In the genomic region with DNA sequence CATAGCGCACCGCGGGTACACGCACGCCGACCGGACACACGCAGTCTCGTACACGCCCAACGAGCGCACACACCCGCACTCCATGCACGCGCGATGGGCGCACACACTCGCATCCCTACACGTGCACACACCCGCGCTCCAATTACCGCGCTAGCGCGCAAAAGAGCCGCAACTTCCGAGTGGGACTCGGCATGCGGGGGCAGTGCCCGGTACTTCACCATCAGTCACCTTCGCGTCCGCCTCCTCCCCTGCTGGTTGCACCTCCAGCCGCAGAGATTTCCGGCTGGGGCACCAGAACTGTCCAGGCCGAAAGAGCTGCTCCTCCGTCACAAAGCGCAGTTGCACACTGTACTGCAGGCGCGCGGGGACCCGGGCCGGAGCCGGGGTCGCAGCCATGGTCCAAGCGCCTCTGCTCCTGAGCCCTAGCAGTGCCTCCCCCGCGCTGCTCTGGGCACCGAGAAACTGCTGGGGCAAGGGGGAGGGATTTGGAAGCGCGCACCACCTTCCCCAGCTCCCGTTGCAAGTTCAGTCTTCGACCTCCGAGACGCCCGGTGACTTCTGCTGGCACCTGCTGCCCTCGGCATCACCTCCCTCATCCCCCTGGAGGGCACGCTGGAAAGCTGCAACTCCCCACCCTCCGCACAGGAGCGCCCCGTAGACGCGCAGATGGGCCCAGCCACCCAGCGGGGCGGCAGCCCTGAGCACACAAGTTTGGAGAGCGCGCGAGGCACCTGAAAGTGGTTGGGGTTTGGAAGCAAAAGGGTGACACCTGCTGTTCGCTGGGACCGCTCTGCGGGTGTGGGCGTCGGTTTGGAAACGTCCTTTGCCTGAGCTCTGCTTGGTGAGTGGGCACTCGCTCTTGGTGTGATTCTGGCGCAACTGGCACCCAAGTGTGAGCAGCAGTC, we compare ENCODE assay signal across 8 cellular contexts.
DNase-seq lines count a peak whose midpoint lies in the region; ATAC-seq and TF ChIP-seq lines count a peak whose summit lies in the region.

No MANE protein-coding gene starts in this region.

- no peaks in the 10 kb centered on the region for H3K36me3 ChIP-seq in aorta (ENCODE audit: control insufficient read depth in 1 of 2, insufficient read depth in 2 of 2, low read length in 1 of 2)

- no peak overlapping the region for H3K27ac Mint-ChIP-seq in CD14-positive monocyte
- no peak overlapping the region for H3K27ac Mint-ChIP-seq in WTC11
- no peak overlapping the region for H3K27ac Mint-ChIP-seq in neural crest cell (ENCODE audit: unreplicated experiment)

- H3K27ac ChIP-seq in epithelial cell of prostate (no peak overlapping the region), aorta (ENCODE audit: low read depth in 1 of 2, low read length in 2 of 2) (no peak overlapping the region)

- H3K36me3 Mint-ChIP-seq in CD14-positive monocyte (no peaks in the 10 kb centered on the region), WTC11 (no peaks in the 10 kb centered on the region), neural crest cell (ENCODE audit: low read depth) (no peaks in the 10 kb centered on the region)

- peak; percentile 51 for ATAC-seq in GM19467 (IDR thresholded peaks at IDR 0.05; ENCODE audit: unreplicated experiment)
- ATAC-seq in WTC11: peak; percentile 91
- peak; percentile 39 for ATAC-seq in aorta (ENCODE audit: low FRiP score)
- ATAC-seq in HG03378 (IDR thresholded peaks at IDR 0.05; ENCODE audit: unreplicated experiment): no peak

- H3K4me3 ChIP-seq in NB4 (ENCODE audit: low read depth, low read length): no peak overlapping the region
- H3K4me3 ChIP-seq in aorta (ENCODE audit: low read length in 2 of 2): no peak overlapping the region

- H3K4me3 Mint-ChIP-seq in CD14-positive monocyte (peak overlapping the region; percentile 1 to 90), WTC11 (peak overlapping the region; percentile 82), neural crest cell (peak overlapping the region; percentile 50)

- POLR2A ChIA-PET in WTC11 (lab: Charles Lee): no interaction called here

- H3K27me3 Mint-ChIP-seq in CD14-positive monocyte (ENCODE audit: low read depth in 3 of 3) (peaks cover 24 to 28% (median 27%) of the 10 kb centered on the region in 3 donors), WTC11 (ENCODE audit: low read depth) (peaks cover 41% of the 10 kb centered on the region), neural crest cell (ENCODE audit: low read depth) (peaks cover 47% of the 10 kb centered on the region)

- DNase-seq in CD14-positive monocyte (ENCODE audit: low spot score) (no peak), NB4 (ENCODE audit: low read depth) (peak; percentile 61), WTC11 (ENCODE audit: low spot score) (peak; percentile 75), epithelial cell of prostate (ENCODE audit: low read depth, low spot score) (peak; percentile 39), neural crest cell (ENCODE audit: low read depth, low spot score) (peak; percentile 26), aorta (peak in 1 of 2 donors; percentile 47)

- H3K27me3 ChIP-seq in aorta (ENCODE audit: control insufficient read depth in 1 of 2, insufficient read depth in 2 of 2, low read length in 1 of 2): no peaks in the 10 kb centered on the region

- intact Hi-C loops in CD14-positive monocyte (cut with micrococcal nuclease): loop anchor here in 1 of 2 donors (10.0 kb wide), 1 partner anchor 316 kb away; no protein-coding TSS in a partner anchor
- intact Hi-C loops in aorta (cut with DNase I): loop anchor here in 1 of 2 donors (10.0 kb wide), 1 partner anchor 316 kb away; no protein-coding TSS in a partner anchor

- WGBS in aorta, 2 donors: 1 to 2% methylated on average over 75 to 76 of the region's 76 CpGs

- TF ChIP-seq POLR2A in NB4 (IDR thresholded peaks at IDR 0.05; ENCODE audit: extremely low read depth, insufficient read length): no peak

- CTCF ChIA-PET in WTC11 (lab: Charles Lee): interaction anchor here (0.6 to 2.0 kb wide), 34 partner anchors 10 to 642 kb away, joined by 3 to 25 read pairs (median 4); no protein-coding TSS in a partner anchor

- H3K9me3 Mint-ChIP-seq in CD14-positive monocyte (peaks cover 0 to 4% (median 0%) of the 10 kb centered on the region in 7 donors), WTC11 (no peaks in the 10 kb centered on the region), neural crest cell (no peaks in the 10 kb centered on the region)

- no peak for TF ChIP-seq CTCF in CD14-positive monocyte (IDR thresholded peaks at IDR 0.05)
- TF ChIP-seq CTCF in NB4 (IDR thresholded peaks at IDR 0.05; ENCODE audit: low read depth, low read length): peak; percentile 44
- TF ChIP-seq CTCF in WTC11 (IDR thresholded peaks at IDR 0.05): no peak
- peak; percentile 70 for TF ChIP-seq CTCF in neural crest cell (conservative IDR thresholded peaks at IDR 0.05)

- no peaks in the 10 kb centered on the region for H3K4me1 ChIP-seq in aorta (ENCODE audit: control insufficient read depth in 1 of 2, insufficient read depth in 2 of 2, low read length in 2 of 2)

- peaks cover 11% of the 10 kb centered on the region for H3K4me1 Mint-ChIP-seq in CD14-positive monocyte
- H3K4me1 Mint-ChIP-seq in WTC11: peaks cover 19% of the 10 kb centered on the region
- H3K4me1 Mint-ChIP-seq in neural crest cell: peaks cover 8% of the 10 kb centered on the region

- H3K9me3 ChIP-seq in aorta (ENCODE audit: control insufficient read depth, low read length): no peaks in the 10 kb centered on the region

TF ChIP-seq in WTC11, 78 proteins besides CTCF, POLR2A, EP300 and RAD21 (continues in another document):
- TF ChIP-seq, protein P1, sequence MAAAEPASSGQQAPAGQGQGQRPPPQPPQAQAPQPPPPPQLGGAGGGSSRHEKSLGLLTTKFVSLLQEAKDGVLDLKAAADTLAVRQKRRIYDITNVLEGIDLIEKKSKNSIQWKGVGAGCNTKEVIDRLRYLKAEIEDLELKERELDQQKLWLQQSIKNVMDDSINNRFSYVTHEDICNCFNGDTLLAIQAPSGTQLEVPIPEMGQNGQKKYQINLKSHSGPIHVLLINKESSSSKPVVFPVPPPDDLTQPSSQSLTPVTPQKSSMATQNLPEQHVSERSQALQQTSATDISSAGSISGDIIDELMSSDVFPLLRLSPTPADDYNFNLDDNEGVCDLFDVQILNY (CRISPR knock-in tag; IDR thresholded peaks at IDR 0.05): peak; percentile 68
- TF ChIP-seq ZBTB21 (CRISPR knock-in tag; IDR thresholded peaks at IDR 0.05; ENCODE audit: borderline replicate concordance): peak; percentile 69
- peak; percentile 66 for TF ChIP-seq ZNF423 (CRISPR knock-in tag; IDR thresholded peaks at IDR 0.05)
- peak; percentile 20; the same call in 1 of the 2 replicates for TF ChIP-seq FOXK1 (CRISPR knock-in tag; IDR thresholded peaks at IDR 0.05)
- TF ChIP-seq, protein P2, sequence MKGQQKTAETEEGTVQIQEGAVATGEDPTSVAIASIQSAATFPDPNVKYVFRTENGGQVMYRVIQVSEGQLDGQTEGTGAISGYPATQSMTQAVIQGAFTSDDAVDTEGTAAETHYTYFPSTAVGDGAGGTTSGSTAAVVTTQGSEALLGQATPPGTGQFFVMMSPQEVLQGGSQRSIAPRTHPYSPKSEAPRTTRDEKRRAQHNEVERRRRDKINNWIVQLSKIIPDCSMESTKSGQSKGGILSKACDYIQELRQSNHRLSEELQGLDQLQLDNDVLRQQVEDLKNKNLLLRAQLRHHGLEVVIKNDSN (CRISPR knock-in tag; IDR thresholded peaks at IDR 0.05): no peak
- TF ChIP-seq, protein P3, sequence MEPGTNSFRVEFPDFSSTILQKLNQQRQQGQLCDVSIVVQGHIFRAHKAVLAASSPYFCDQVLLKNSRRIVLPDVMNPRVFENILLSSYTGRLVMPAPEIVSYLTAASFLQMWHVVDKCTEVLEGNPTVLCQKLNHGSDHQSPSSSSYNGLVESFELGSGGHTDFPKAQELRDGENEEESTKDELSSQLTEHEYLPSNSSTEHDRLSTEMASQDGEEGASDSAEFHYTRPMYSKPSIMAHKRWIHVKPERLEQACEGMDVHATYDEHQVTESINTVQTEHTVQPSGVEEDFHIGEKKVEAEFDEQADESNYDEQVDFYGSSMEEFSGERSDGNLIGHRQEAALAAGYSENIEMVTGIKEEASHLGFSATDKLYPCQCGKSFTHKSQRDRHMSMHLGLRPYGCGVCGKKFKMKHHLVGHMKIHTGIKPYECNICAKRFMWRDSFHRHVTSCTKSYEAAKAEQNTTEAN (CRISPR knock-in tag; IDR thresholded peaks at IDR 0.05): peak; percentile 58; the same call in 1 of the 2 replicates
- TF ChIP-seq CBFB (CRISPR knock-in tag; IDR thresholded peaks at IDR 0.05; ENCODE audit: low read depth): 0 out of 2 replicates have a peak, but pooled peaks have one; percentile 63
- TF ChIP-seq ZNF121 (CRISPR knock-in tag; IDR thresholded peaks at IDR 0.05): no peak
- TF ChIP-seq FOXP1 (CRISPR knock-in tag; IDR thresholded peaks at IDR 0.05; ENCODE audit: borderline replicate concordance): peak; percentile 65; the same call in 1 of the 2 replicates
- peak; percentile 33; the same call in 1 of the 2 replicates for TF ChIP-seq SP1 (CRISPR knock-in tag; conservative IDR thresholded peaks at IDR 0.05)
- no peak for TF ChIP-seq ZNF317 (CRISPR knock-in tag; IDR thresholded peaks at IDR 0.05; ENCODE audit: borderline replicate concordance, low read depth)
- TF ChIP-seq, protein P4, sequence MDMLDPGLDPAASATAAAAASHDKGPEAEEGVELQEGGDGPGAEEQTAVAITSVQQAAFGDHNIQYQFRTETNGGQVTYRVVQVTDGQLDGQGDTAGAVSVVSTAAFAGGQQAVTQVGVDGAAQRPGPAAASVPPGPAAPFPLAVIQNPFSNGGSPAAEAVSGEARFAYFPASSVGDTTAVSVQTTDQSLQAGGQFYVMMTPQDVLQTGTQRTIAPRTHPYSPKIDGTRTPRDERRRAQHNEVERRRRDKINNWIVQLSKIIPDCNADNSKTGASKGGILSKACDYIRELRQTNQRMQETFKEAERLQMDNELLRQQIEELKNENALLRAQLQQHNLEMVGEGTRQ (CRISPR knock-in tag; IDR thresholded peaks at IDR 0.05): peak; percentile 22; the same call in 1 of the 2 replicates
- TF ChIP-seq, protein P5, sequence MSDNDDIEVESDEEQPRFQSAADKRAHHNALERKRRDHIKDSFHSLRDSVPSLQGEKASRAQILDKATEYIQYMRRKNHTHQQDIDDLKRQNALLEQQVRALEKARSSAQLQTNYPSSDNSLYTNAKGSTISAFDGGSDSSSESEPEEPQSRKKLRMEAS (CRISPR knock-in tag; IDR thresholded peaks at IDR 0.05): peak; percentile 74

Comparison
In these comparisons a context has a peak if more than half of its experiments do, and no peak if none do; other contexts are left out.
1. CTCF ChIP-seq: peak in NB4 (single experiment) and neural crest cell (single experiment); none in CD14-positive monocyte (single experiment) and WTC11 (single experiment).
2. Peak in every context shown above with its lines, with median percentiles within 50 percentile points of each other: H3K4me3 Mint-ChIP-seq.